In genomic region chr4:48343035-48343434, GRCh38 we compare ENCODE assay signal across 8 cellular contexts. TPM values are rescaled to one million over a fixed set of nuclear protein-coding genes. Genes with fewer than 3 reads are reported as not detected.
DNase-seq lines count a peak whose midpoint lies in the region; ATAC-seq, FAIRE-seq and TF ChIP-seq lines count a peak whose summit lies in the region.

No MANE protein-coding gene starts in this region.

- H3K27me3 Mint-ChIP-seq in progenitor cell of endocrine pancreas = peaks cover 10% of the 10 kb centered on the region

- peaks cover 22% of the 10 kb centered on the region for H4K20me1 ChIP-seq in PC-3 (ENCODE audit: low read length)

- POLR2A ChIA-PET in PC-3 (lab: Charles Lee; ENCODE audit: unreplicated experiment) = no interaction called here

- H2AFZ ChIP-seq in PC-3 (ENCODE audit: low read length) = no peak overlapping the region

- DNase-seq in PC-3 = no peak
- DNase-seq in epithelial cell of esophagus (ENCODE audit: low read depth) = peak; percentile 22
- no peak for DNase-seq in progenitor cell of endocrine pancreas (ENCODE audit: low spot score, unreplicated experiment)
- no peak for DNase-seq in GM12891 (ENCODE audit: insufficient read length, low spot score)
- DNase-seq in NCI-H2107 treated with DMSO at 0.1 percent for 48 hours (lab: John Stamatoyannopoulos, UW; ENCODE audit: unreplicated experiment) = no peak

- H3K4me3 ChIP-seq in PC-3 (ENCODE audit: low read length) (peak overlapping the region; percentile 99), epithelial cell of esophagus (ENCODE audit: low read length) (peak overlapping the region; percentile 97)

- no peaks in the 10 kb centered on the region for H3F3A ChIP-seq in PC-3 (ENCODE audit: low read length, unreplicated experiment)

- peaks cover 65% of the 10 kb centered on the region for H3K79me2 ChIP-seq in PC-3 (ENCODE audit: low read length)

- FAIRE-seq in GM12891 (lab: Jason Lieb, UNC) = no peak

- H3K4me1 Mint-ChIP-seq in progenitor cell of endocrine pancreas (ENCODE audit: low read depth) = peaks cover 52% of the 10 kb centered on the region

- H3K36me3 ChIP-seq in ES-I3 (ENCODE audit: insufficient read depth, low read length) (no peaks in the 10 kb centered on the region), PC-3 (ENCODE audit: low read depth, low read length) (no peaks in the 10 kb centered on the region)

- intact Hi-C loops in PC-3 (cut with micrococcal nuclease) = no loop called here

- peak overlapping the region; percentile 65; the same call in 1 of the 2 replicates for H3K9ac ChIP-seq in ES-I3 (ENCODE audit: low read depth, low read length)
- H3K9ac ChIP-seq in PC-3 (ENCODE audit: low read length) = peak overlapping the region; percentile 92

- H3K4me3 Mint-ChIP-seq in progenitor cell of endocrine pancreas (ENCODE audit: low read depth) = peak overlapping the region; percentile 98

- no peak overlapping the region for H3K27ac ChIP-seq in PC-3 (ENCODE audit: low read length)

- H3K36me3 Mint-ChIP-seq in progenitor cell of endocrine pancreas (ENCODE audit: insufficient read depth) = no peaks in the 10 kb centered on the region

- CTCF ChIA-PET in PC-3 (lab: Charles Lee) = interaction anchor here (0.7 kb wide), 1 partner anchor 111 kb away, joined by 10 read pairs; no protein-coding TSS in a partner anchor

- H3K9me2 ChIP-seq in PC-3 (replicated peaks; ENCODE audit: low read length) = no peaks in the 10 kb centered on the region

- no peak for TF ChIP-seq CTCF in PC-3 (conservative IDR thresholded peaks at IDR 0.05; ENCODE audit: low read depth, low read length)
- no peak for TF ChIP-seq CTCF in epithelial cell of esophagus (IDR thresholded peaks at IDR 0.05; ENCODE audit: insufficient read depth, low read depth, low read length, missing control alignments)
- TF ChIP-seq CTCF in progenitor cell of endocrine pancreas (IDR thresholded peaks at IDR 0.05; ENCODE audit: unreplicated experiment) = no peak

- no peak for TF ChIP-seq POLR2A in GM12891 (IDR thresholded peaks at IDR 0.05; ENCODE audit: low read depth, low read length)

- H3K9me3 ChIP-seq in ES-I3 (ENCODE audit: control insufficient read depth, insufficient read depth, low read length) = no peaks in the 10 kb centered on the region
- H3K9me3 ChIP-seq in PC-3 (ENCODE audit: low read length) = no peaks in the 10 kb centered on the region

- peak overlapping the region; percentile 17 for H3K27ac Mint-ChIP-seq in progenitor cell of endocrine pancreas

- H3K9me3 Mint-ChIP-seq in progenitor cell of endocrine pancreas (ENCODE audit: low read depth) = no peaks in the 10 kb centered on the region

- no peak for ATAC-seq in PC-3
- ATAC-seq in GM19397 (IDR thresholded peaks at IDR 0.05; ENCODE audit: unreplicated experiment) = no peak
- no peak for ATAC-seq in HG03196 (IDR thresholded peaks at IDR 0.05; ENCODE audit: unreplicated experiment)

- H3K4me1 ChIP-seq in ES-I3 (ENCODE audit: insufficient read depth, low read length) = peaks cover 29% of the 10 kb centered on the region; the same call in 1 of the 2 replicates
- H3K4me1 ChIP-seq in PC-3 (ENCODE audit: insufficient read depth, low read length) = peaks cover 36% of the 10 kb centered on the region

- no peaks in the 10 kb centered on the region for H3K27me3 ChIP-seq in PC-3 (ENCODE audit: low read length)

- no TSS peak for BruUV-seq in PC-3 (replicated peaks; lab: Mats Ljungman, UMichigan)

- H3K4me2 ChIP-seq in PC-3 (ENCODE audit: low read length) = peak overlapping the region; percentile 95

TF ChIP-seq in GM12891, 5 proteins besides CTCF, POLR2A, EP300 and RAD21:
- no peak for TF ChIP-seq POU2F2 (IDR thresholded peaks at IDR 0.05; ENCODE audit: low read depth, low read length)
- no peak for TF ChIP-seq PAX5 (IDR thresholded peaks at IDR 0.05; ENCODE audit: insufficient read depth, low read length, severe bottlenecking)

RNA-seq across cellular contexts. Expression of gene SLAIN2, which starts 1.7 kb away (rescaled TPM):
- 12.5 and 17.6 TPM in 2 replicates for total RNA-seq in PC-3 (2014; rRNA removed)
- total RNA-seq in progenitor cell of endocrine pancreas = 54.5 and 55.2 TPM in 2 replicates
- polyA plus RNA-seq in GM12891 (2012; ENCODE audit: low read depth, missing spikeins) = 27.3 TPM
